ENCODE assay signal across 10 cellular contexts in genomic region chr17:2965621-2966275, GRCh38.
A peak's percentile ranks its signal among the peaks of the same experiment; 100 is the strongest.
DNase-seq lines count a peak whose midpoint lies in the region; ATAC-seq and TF ChIP-seq lines count a peak whose summit lies in the region.
"Had no signal": no experiment of that assay in that cellular context is flagged by ENCODE, and none has a peak within 500 bp of the region (broad histone marks: within the 10 kb centered on the region; RNA-seq: fewer than 3 reads in every experiment).

No MANE protein-coding gene starts in this region.

- H3K4me3 Mint-ChIP-seq in WTC11 (no peak overlapping the region), progenitor cell of endocrine pancreas (ENCODE audit: low read depth) (no peak overlapping the region)

- H3K27ac Mint-ChIP-seq in WTC11: peak overlapping the region; percentile 77
- H3K27ac Mint-ChIP-seq in progenitor cell of endocrine pancreas: peak overlapping the region; percentile 90

- 31 to 37% methylated on average over 11 of the region's 11 CpGs for WGBS in GM23248 (ENCODE audit: low coverage in 1 of 2, low lambda C conversion rate in 2 of 2, missing lambda C conversion rate in 2 of 2), 2 experiments
- 65 to 78% (median 70%) methylated on average over 11 of the region's 11 CpGs for WGBS in heart left ventricle, 4 donors

- H3K36me3 ChIP-seq in GM23248 (ENCODE audit: low read depth) (no peaks in the 10 kb centered on the region), heart left ventricle (peaks cover 0 to 12% (median 0%) of the 10 kb centered on the region in 9 donors)
- H3K36me3 ChIP-seq: Peyer's patch had no signal

- no peaks in the 10 kb centered on the region for H3K27me3 ChIP-seq in GM23248 (replicated peaks; ENCODE audit: insufficient read depth)
- no peaks in the 10 kb centered on the region for H3K27me3 ChIP-seq in heart left ventricle
- H3K27me3 ChIP-seq: Peyer's patch had no signal

- H3K4me1 Mint-ChIP-seq in WTC11 (peaks cover under 1% of the 10 kb centered on the region; the same call in 1 of the 2 replicates), progenitor cell of endocrine pancreas (ENCODE audit: low read depth) (peaks cover 13% of the 10 kb centered on the region)

- CTCF ChIA-PET in WTC11 (lab: Charles Lee): no interaction called here

- H3K27me3 Mint-ChIP-seq in WTC11 (ENCODE audit: low read depth): no peaks in the 10 kb centered on the region
- no peaks in the 10 kb centered on the region for H3K27me3 Mint-ChIP-seq in progenitor cell of endocrine pancreas

- no peak for TF ChIP-seq POLR2A in heart left ventricle (IDR thresholded peaks at IDR 0.05)

- in situ Hi-C loops in GM23248 (cut with MboI): no loop called here

- no peak overlapping the region for H3K27ac ChIP-seq in GM23248
- H3K27ac ChIP-seq in heart left ventricle: peak overlapping the region in 11 of 12 donors; percentile 5 to 82 (median 55)

- no peak for TF ChIP-seq CTCF in WTC11 (IDR thresholded peaks at IDR 0.05)
- TF ChIP-seq CTCF in heart left ventricle (IDR thresholded peaks at IDR 0.05): no peak
- no peak for TF ChIP-seq CTCF in progenitor cell of endocrine pancreas (IDR thresholded peaks at IDR 0.05; ENCODE audit: unreplicated experiment)

- no peak overlapping the region; the same call in 1 of the 2 replicates for H3K9ac ChIP-seq in GM23248

- no peaks in the 10 kb centered on the region for H3K9me2 ChIP-seq in GM23248 (ENCODE audit: insufficient read depth)

- H3K9me3 Mint-ChIP-seq in WTC11 (no peaks in the 10 kb centered on the region), progenitor cell of endocrine pancreas (ENCODE audit: low read depth) (no peaks in the 10 kb centered on the region)

- peaks cover 10% of the 10 kb centered on the region; the same call in 1 of the 2 replicates for H3K4me1 ChIP-seq in GM23248 (ENCODE audit: insufficient read depth)
- H3K4me1 ChIP-seq in heart left ventricle: peaks cover 0 to 22% (median 6%) of the 10 kb centered on the region in 12 donors
- H3K4me1 ChIP-seq: Peyer's patch had no signal

- POLR2A ChIA-PET in WTC11 (lab: Charles Lee): no interaction called here

- H3F3A ChIP-seq in GM23248 (ENCODE audit: insufficient read depth): peaks cover 6% of the 10 kb centered on the region

- peak; percentile 85 for DNase-seq in GM23248
- no peak for DNase-seq in WTC11 (ENCODE audit: low spot score)
- no peak for DNase-seq in heart left ventricle
- no peak for DNase-seq in progenitor cell of endocrine pancreas (ENCODE audit: low spot score, unreplicated experiment)
- DNase-seq in GM19240 (ENCODE audit: insufficient read length, low spot score): no peak
- DNase-seq: activated CD4-positive, alpha-beta T cell treated with anti-CD3 and anti-CD28 coated beads, Interleukin-2, amount 50 U/mL, for 4 hours; Peyer's patch had no signal

- intact Hi-C loops in heart left ventricle (cut with DNase I): loop anchor here in 1 of 10 donors (2.0 kb wide), 1 partner anchor 25 kb away; no protein-coding TSS in a partner anchor

- ATAC-seq in WTC11 (no peak), heart left ventricle (peak; percentile 29 to 71 (median 62)), GM19467 (IDR thresholded peaks at IDR 0.05; ENCODE audit: unreplicated experiment) (no peak), HG03469 (IDR thresholded peaks at IDR 0.05; ENCODE audit: unreplicated experiment) (no peak), HG02623 (IDR thresholded peaks at IDR 0.05; ENCODE audit: unreplicated experiment) (no peak)

- H3K4me3 ChIP-seq in GM23248 (peak overlapping the region; percentile 31), heart left ventricle (no peak overlapping the region)
- H3K4me3 ChIP-seq: Peyer's patch had no signal

- peak overlapping the region; percentile 70 for H2AFZ ChIP-seq in GM23248

- H3K36me3 Mint-ChIP-seq in WTC11 (peaks cover 32% of the 10 kb centered on the region), progenitor cell of endocrine pancreas (ENCODE audit: insufficient read depth) (peaks cover 19% of the 10 kb centered on the region)

- H3K79me2 ChIP-seq in GM23248 (ENCODE audit: insufficient read depth): no peaks in the 10 kb centered on the region

- peak overlapping the region; percentile 44 for H3K4me2 ChIP-seq in GM23248 (ENCODE audit: unreplicated experiment)

- H3K9me3 ChIP-seq in GM23248 (ENCODE audit: low read depth) (no peaks in the 10 kb centered on the region), heart left ventricle (no peaks in the 10 kb centered on the region)
- H3K9me3 ChIP-seq: Peyer's patch had no signal

- H4K20me1 ChIP-seq in GM23248 (ENCODE audit: insufficient read depth): no peaks in the 10 kb centered on the region

TF ChIP-seq in WTC11, 78 proteins besides CTCF, POLR2A, EP300 and RAD21:
- TF ChIP-seq USF1 (CRISPR knock-in tag; IDR thresholded peaks at IDR 0.05) (no peak), CDX4 (CRISPR knock-in tag; IDR thresholded peaks at IDR 0.05; ENCODE audit: borderline replicate concordance) (no peak), KAT7 (CRISPR knock-in tag; IDR thresholded peaks at IDR 0.05; ENCODE audit: borderline replicate concordance) (no peak), ZNF671 (CRISPR knock-in tag; IDR thresholded peaks at IDR 0.05) (no peak), MAX (CRISPR knock-in tag; IDR thresholded peaks at IDR 0.05) (no peak)

Comparison
In these comparisons a context has a peak if more than half of its experiments do, and no peak if none do; other contexts are left out.
1. ATAC-seq: peak in heart left ventricle (4 of 4); none in WTC11 (single experiment), GM19467 (single experiment), HG03469 (single experiment) and HG02623 (single experiment).